Comparison of ENCODE assay signal across 1 cellular context in genomic region chr21:44530221-44530902, GRCh38.
TF ChIP-seq lines count a peak whose summit lies in the region.

No MANE protein-coding gene starts in this region.

TF ChIP-seq in K562, 482 proteins besides CTCF, POLR2A, EP300 and RAD21:
- TF ChIP-seq THRB (CRISPR knock-in tag; conservative IDR thresholded peaks at IDR 0.05) (peak; percentile 84), ELF4 (CRISPR knock-in tag; IDR thresholded peaks at IDR 0.05) (peak; percentile 57; the same call in 1 of the 2 replicates), RBM17 (IDR thresholded peaks at IDR 0.05; ENCODE audit: borderline replicate concordance, low read depth, low read length) (no peak), OTX1 (CRISPR knock-in tag; IDR thresholded peaks at IDR 0.05) (peak; percentile 61; the same call in 1 of the 2 replicates), MCM3 (IDR thresholded peaks at IDR 0.05) (0 out of 2 replicates have a peak, but pooled peaks have one; percentile 48), HDAC1 (IDR thresholded peaks at IDR 0.05) (0 out of 4 replicates have a peak, but pooled peaks of 1 of the 2 experiments have one; percentile 26)
